21 cellular contexts compared by ENCODE assay signal in the genomic region with DNA sequence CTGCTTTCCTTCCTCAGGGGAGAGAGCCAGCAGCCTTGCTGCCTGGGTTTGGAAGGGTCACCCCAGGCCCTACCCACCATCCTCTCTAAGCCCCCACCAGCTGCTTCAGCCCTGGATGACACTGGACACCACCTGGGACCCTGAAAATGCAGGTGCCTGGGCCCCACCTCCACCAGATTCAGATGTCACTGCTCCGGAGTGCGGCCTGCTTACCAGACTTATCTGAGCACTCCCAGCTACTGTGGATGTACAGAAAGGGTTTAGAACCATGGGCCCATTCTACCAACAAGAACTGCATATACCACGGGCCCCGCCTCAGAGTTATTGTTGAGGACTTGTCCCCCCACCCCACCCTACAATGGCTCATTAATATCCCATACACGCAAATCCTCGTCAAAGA.
"Had no signal": no experiment of that assay in that cellular context is flagged by ENCODE, and none has a peak within 500 bp of the region (broad histone marks: within the 10 kb centered on the region; RNA-seq: fewer than 3 reads in every experiment).

No MANE protein-coding gene starts in this region.

- ATAC-seq: activated naive CD8-positive, alpha-beta T cell treated with anti-CD3 and anti-CD28 coated beads, Interleukin-2, amount 50 U/mL, for 24 hours; foreskin keratinocyte; left lobe of liver; natural killer cell; stimulated activated effector memory CD8-positive, alpha-beta T cell treated with anti-CD3 and anti-CD28 coated beads, Interleukin-12 subunit alpha, Interleukin-12 subunit beta, amount 100 ng/mL, for 72 hours had no signal

- DNase-seq: activated CD4-positive, alpha-beta T cell treated with anti-CD3 and anti-CD28 coated beads, Interleukin-2, amount 10 ng/mL, durations not matched to agents 24 days and 14 days; activated CD4-positive, CD25-positive, alpha-beta regulatory T cell treated with anti-CD3 and anti-CD28 coated beads, Interleukin-2, amount 50 U/mL, for 72 hours; activated CD8-positive, alpha-beta memory T cell treated with anti-CD3 and anti-CD28 coated beads, Interleukin-2, amount 50 U/mL, for 48 hours; activated naive CD8-positive, alpha-beta T cell treated with anti-CD3 and anti-CD28 coated beads, Interleukin-2, amount 50 U/mL, for 24 hours; colonic mucosa; effector memory CD4-positive, alpha-beta T cell; foreskin keratinocyte; heart right ventricle; kidney glomerular epithelial cell; lower lobe of right lung; mesenchymal stem cell; natural killer cell; ovary; retina; SK-N-SH; stimulated activated CD4-positive, alpha-beta T cell treated with anti-CD3 and anti-CD28 coated beads, Interleukin-12 subunit alpha, Interleukin-12 subunit beta, amount 100 ng/mL, for 4 hours; stimulated activated CD4-positive, alpha-beta T cell treated with anti-CD3 and anti-CD28 coated beads, Interleukin-4, amount 100 ng/mL, for 1 hour; SW 1271; T1000 had no signal
